ENCODE assay signal across 9 cellular contexts in genomic region chr2:8303322-8303832, GRCh38.
A peak's percentile ranks its signal among the peaks of the same experiment; 100 is the strongest.
DNase-seq lines count a peak whose midpoint lies in the region; ATAC-seq, FAIRE-seq and TF ChIP-seq lines count a peak whose summit lies in the region.
"Had no signal": no experiment of that assay in that cellular context is flagged by ENCODE, and none has a peak within 500 bp of the region (broad histone marks: within the 10 kb centered on the region; RNA-seq: fewer than 3 reads in every experiment).

No MANE protein-coding gene starts in this region.

- intact Hi-C loops in GM12878 (cut with micrococcal nuclease; ENCODE audit: unreplicated experiment), result loop anchor here (1.0 to 10.0 kb wide), 16 partner anchors 10 to 877 kb away; partner anchors contain the start of gene ID2
- intact Hi-C loops in ovary (cut with DNase I), result no loop called here

- peak; percentile 54 for FAIRE-seq in GM12878 (lab: Jason Lieb, UNC)

- H3K79me2 ChIP-seq in GM12878 (ENCODE audit: control insufficient read depth, insufficient read depth, low read length), result no peaks in the 10 kb centered on the region

- peak; percentile 92 to 94 for TF ChIP-seq EP300 in GM12878 (IDR thresholded peaks at IDR 0.05; ENCODE audit: borderline replicate concordance in 1 of 2, control insufficient read depth in 1 of 2, low read depth in 2 of 2, low read length in 2 of 2)
- TF ChIP-seq EP300 in ovary (IDR thresholded peaks at IDR 0.05), result no peak

- H3K9me3 ChIP-seq in GM12878 (replicated peaks; ENCODE audit: control insufficient read depth, insufficient read depth, low read length), result peaks cover 16% of the 10 kb centered on the region
- no peaks in the 10 kb centered on the region for H3K9me3 ChIP-seq in ovary

- TF ChIP-seq POLR2A in GM12878 (IDR thresholded peaks at IDR 0.05; ENCODE audit: low read depth, low read length), result peak; percentile 27; the same call in 1 of the 2 replicates
- TF ChIP-seq POLR2A in ovary (IDR thresholded peaks at IDR 0.05), result no peak

- H3K9ac ChIP-seq in GM12878 (ENCODE audit: control insufficient read depth, insufficient read depth, low read length), result peak overlapping the region; percentile 24; the same call in 1 of the 2 replicates

- TF ChIP-seq CTCF in GM12878 (IDR thresholded peaks at IDR 0.05 in 2 of 3, conservative IDR thresholded peaks at IDR 0.05 in 1 of 3; ENCODE audit: control insufficient read depth in 2 of 3, extremely low read depth in 1 of 3, insufficient read depth in 1 of 3, low read depth in 3 of 3, low read length in 3 of 3), result peak in 1 of 3 experiments; percentile 4; a peak in 1 of 6 replicates
- TF ChIP-seq CTCF in ovary (IDR thresholded peaks at IDR 0.05), result no peak

- WGBS in GM12878 (ENCODE audit: insufficient coverage, insufficient replicate concordance, low lambda C conversion rate, missing lambda C conversion rate), result 0% methylated on average over 10 of the region's 10 CpGs
- 57 to 67% (median 63%) methylated on average over 10 of the region's 10 CpGs for WGBS in ovary, 3 donors

- in situ Hi-C loops in GM12878 (cut with MboI), result loop anchor here (5.0 kb wide), 3 partner anchors 174 to 379 kb away; partner anchors contain the start of gene ID2

- no peak overlapping the region for H3K4me3 ChIP-seq in GM12878
- no peak overlapping the region for H3K4me3 ChIP-seq in ovary
- H3K4me3 ChIP-seq: SK-N-MC had no signal

- RAD21 ChIA-PET in GM12878 (lab: Charles Lee; ENCODE audit: unreplicated experiment), result interaction anchor here (0.6 to 5.6 kb wide), 8 partner anchors 9 to 381 kb away, joined by 3 to 79 read pairs (median 4); no protein-coding TSS in a partner anchor

- no peaks in the 10 kb centered on the region for H4K20me1 ChIP-seq in GM12878 (ENCODE audit: control insufficient read depth, insufficient read depth)

- no TSS peak for BruUV-seq in GM12878 (replicated peaks; lab: Mats Ljungman, UMichigan)

- DNase-seq in UCSD-AML1 (lab: John Stamatoyannopoulos, UW; ENCODE audit: unreplicated experiment) (peak; percentile 73), GM12878 (ENCODE audit: low read depth, low spot score) (peak; percentile 95), putamen (ENCODE audit: low spot score) (peak; percentile 48), ovary (no peak), iPS-NIHi7 (ENCODE audit: extremely low spot score) (no peak), AG08395 (ENCODE audit: low spot score) (no peak)

- SMC1A ChIA-PET in GM12878 (lab: Charles Lee; ENCODE audit: uncharacterized antibody, unreplicated experiment), result interaction anchor here (0.6 to 16.5 kb wide), 6 partner anchors 10 to 377 kb away, joined by 3 to 352 read pairs (median 4); no protein-coding TSS in a partner anchor

- no peaks in the 10 kb centered on the region for H3K27me3 ChIP-seq in GM12878 (replicated peaks in 1 of 2; ENCODE audit: control insufficient read depth in 2 of 2, insufficient read depth in 2 of 2, low read length in 1 of 2)
- H3K27me3 ChIP-seq in ovary, result no peaks in the 10 kb centered on the region

- H3K4me1 ChIP-seq in GM12878 (ENCODE audit: control insufficient read depth, insufficient read depth, low read length) (peaks cover 74% of the 10 kb centered on the region), ovary (ENCODE audit: insufficient read depth) (no peaks in the 10 kb centered on the region)

- no peaks in the 10 kb centered on the region; a peak in 2 of 4 replicates for H3K36me3 ChIP-seq in GM12878 (ENCODE audit: control insufficient read depth in 2 of 2, insufficient read depth in 2 of 2, low read length in 1 of 2)
- H3K36me3 ChIP-seq in ovary, result no peaks in the 10 kb centered on the region

- CTCF ChIA-PET in GM12878 (lab: Yijun Ruan, JAX), result interaction anchor here (5.2 kb wide), 1 partner anchor 10 kb away, joined by 25 read pairs; no protein-coding TSS in a partner anchor

- POLR2A ChIA-PET in GM12878 (lab: Charles Lee), result interaction anchor here (0.6 to 5.8 kb wide), 4 partner anchors 10 to 264 kb away, joined by 3 to 30 read pairs (median 4); no protein-coding TSS in a partner anchor

- H2AFZ ChIP-seq in GM12878 (ENCODE audit: control insufficient read depth, low read depth, low read length), result no peak overlapping the region

- TF ChIP-seq RAD21 in GM12878 (IDR thresholded peaks at IDR 0.05; ENCODE audit: insufficient read depth, low read depth, low read length), result peak; percentile 35; the same call in 1 of the 2 replicates

- peak; percentile 66 for ATAC-seq in GM19025 (IDR thresholded peaks at IDR 0.05; ENCODE audit: low read depth, unreplicated experiment)
- ATAC-seq in HG03108 (IDR thresholded peaks at IDR 0.05; ENCODE audit: unreplicated experiment), result peak; percentile 72
- peak; percentile 77 for ATAC-seq in GM12878

- peak overlapping the region; percentile 81 for H3K27ac ChIP-seq in GM12878 (ENCODE audit: control insufficient read depth, insufficient read depth)
- H3K27ac ChIP-seq in ovary, result no peak overlapping the region
- H3K27ac ChIP-seq: SK-N-MC had no signal

- H3K4me2 ChIP-seq in GM12878 (ENCODE audit: control insufficient read depth, insufficient read depth), result peak overlapping the region; percentile 83

TF ChIP-seq in GM12878, 131 proteins besides CTCF, POLR2A, EP300 and RAD21 (continues in another document):
- peak; percentile 89 for TF ChIP-seq NBN (IDR thresholded peaks at IDR 0.05)
- TF ChIP-seq STAT1 (conservative IDR thresholded peaks at IDR 0.05), result no peak
- TF ChIP-seq TCF7 (IDR thresholded peaks at IDR 0.05; ENCODE audit: borderline replicate concordance), result peak; percentile 82
- no peak; the same call in 1 of the 2 replicates for TF ChIP-seq YY1 (IDR thresholded peaks at IDR 0.05; ENCODE audit: low read depth, low read length)
- peak; percentile 92 for TF ChIP-seq ATF7 (IDR thresholded peaks at IDR 0.05; ENCODE audit: low read depth)
- no peak; the same call in 1 of the 2 replicates for TF ChIP-seq SMC3 (IDR thresholded peaks at IDR 0.05; ENCODE audit: borderline replicate concordance, low read length)
- TF ChIP-seq IKZF1 (conservative IDR thresholded peaks at IDR 0.05), result peak; percentile 96
- TF ChIP-seq SREBF2 (IDR thresholded peaks at IDR 0.05; ENCODE audit: low read length), result no peak
- TF ChIP-seq CHD4 (IDR thresholded peaks at IDR 0.05), result peak; percentile 88; the same call in 1 of the 2 replicates
- TF ChIP-seq HCFC1 (IDR thresholded peaks at IDR 0.05; ENCODE audit: low read length), result no peak
- peak; percentile 90 for TF ChIP-seq SKIL (IDR thresholded peaks at IDR 0.05; ENCODE audit: low read depth, poor library complexity, severe bottlenecking)
- peak; percentile 81; the same call in 1 of the 2 replicates for TF ChIP-seq MEF2A (IDR thresholded peaks at IDR 0.05; ENCODE audit: insufficient read depth, low read depth, low read length)
- TF ChIP-seq STAT3 (IDR thresholded peaks at IDR 0.05; ENCODE audit: low read depth, low read length), result no peak
- TF ChIP-seq MTA3 (IDR thresholded peaks at IDR 0.05; ENCODE audit: borderline replicate concordance, low read length), result peak; percentile 80
- no peak for TF ChIP-seq ASH2L (IDR thresholded peaks at IDR 0.05; ENCODE audit: borderline replicate concordance, low read depth)
- TF ChIP-seq KAT2A (conservative IDR thresholded peaks at IDR 0.05; ENCODE audit: control insufficient read depth, low read depth, low read length), result no peak
- peak; percentile 94 for TF ChIP-seq ATF2 (IDR thresholded peaks at IDR 0.05; ENCODE audit: low read length)
- peak; percentile 91 for TF ChIP-seq MAX (IDR thresholded peaks at IDR 0.05; ENCODE audit: low read depth, low read length)
- peak; percentile 90 for TF ChIP-seq KLF5 (IDR thresholded peaks at IDR 0.05; ENCODE audit: partially characterized antibody)
- TF ChIP-seq SUPT20H (IDR thresholded peaks at IDR 0.05; ENCODE audit: borderline replicate concordance, control insufficient read depth, low read depth, low read length), result no peak
- TF ChIP-seq PKNOX1 (IDR thresholded peaks at IDR 0.05), result no peak
- peak; percentile 97 for TF ChIP-seq IRF4 (IDR thresholded peaks at IDR 0.05; ENCODE audit: low read depth, low read length)

Comparison
In these comparisons a context has a peak if more than half of its experiments do, and no peak if none do; other contexts are left out.
1. DNase-seq: peak in UCSD-AML1 (single experiment), GM12878 (single experiment) and putamen (single experiment); none in ovary (0 of 5), iPS-NIHi7 (single experiment) and AG08395 (single experiment).
2. Peak in every context shown above with its lines, with median percentiles within 50 percentile points of each other: ATAC-seq.